8 cellular contexts compared by ENCODE assay signal in genomic region chr3:39794880-39795279, GRCh38.
"Had no signal": no experiment of that assay in that cellular context is flagged by ENCODE, and none has a peak within 500 bp of the region (broad histone marks: within the 10 kb centered on the region; RNA-seq: fewer than 3 reads in every experiment).

No MANE protein-coding gene starts in this region.

- H2AFZ ChIP-seq: GM23248 had no signal

- H3K9ac ChIP-seq: GM23248, KMS-11 had no signal

- H3K4me3 ChIP-seq: GM23248 had no signal

- FAIRE-seq: H54, HTR-8/SVneo had no signal

- H3K4me2 ChIP-seq: KMS-11 had no signal

- DNase-seq: GM23248, GOT3, H9, HCEC 1CT, KBM-7 had no signal

- H3K27ac ChIP-seq: GM23248, KMS-11 had no signal
